Comparison of ENCODE assay signal across 1 cellular context in genomic region chr4:183444149-183444952, GRCh38.
TF ChIP-seq lines count a peak whose summit lies in the region.

Gene CDKN2AIP (plus strand): TSS chr4:183444636. CDS start chr4:183444798, 162 bp downstream.

TF ChIP-seq in HepG2, 621 proteins besides CTCF, POLR2A, EP300 and RAD21 (continued from another document and continues in another):
- TF ChIP-seq ZHX2 (IDR thresholded peaks at IDR 0.05; ENCODE audit: low read depth) (peak; percentile 49; the same call in 1 of the 2 replicates), ZHX2 (CRISPR knock-in tag; IDR thresholded peaks at IDR 0.05; ENCODE audit: borderline replicate concordance) (no peak; the same call in none of the 2 replicates), CBX2 (IDR thresholded peaks at IDR 0.05; ENCODE audit: low read depth, low read length) (no peak), CBX2 (CRISPR knock-in tag; IDR thresholded peaks at IDR 0.05; ENCODE audit: low read depth) (no peak), MAF1 (CRISPR knock-in tag; IDR thresholded peaks at IDR 0.05; ENCODE audit: borderline replicate concordance) (peak; percentile 39; the same call in 1 of the 2 replicates), HNRNPL (IDR thresholded peaks at IDR 0.05; ENCODE audit: low read depth, low read length) (peak; percentile 75; the same call in 1 of the 2 replicates), ZBTB40 (IDR thresholded peaks at IDR 0.05) (no peak), ZBTB40 (CRISPR knock-in tag; IDR thresholded peaks at IDR 0.05) (peak; percentile 88), ZBTB46 (CRISPR knock-in tag; IDR thresholded peaks at IDR 0.05; ENCODE audit: borderline replicate concordance) (0 out of 2 replicates have a peak, but pooled peaks have one; percentile 18), ATF5 (CRISPR knock-in tag; IDR thresholded peaks at IDR 0.05; ENCODE audit: low read depth) (no peak), ZNF317 (CRISPR knock-in tag; IDR thresholded peaks at IDR 0.05) (no peak), BCL6 (CRISPR knock-in tag; IDR thresholded peaks at IDR 0.05) (peak; percentile 56), PAF1 (CRISPR knock-in tag; IDR thresholded peaks at IDR 0.05) (no peak), ZNF75D (CRISPR knock-in tag; IDR thresholded peaks at IDR 0.05; ENCODE audit: borderline replicate concordance) (no peak), TBX2 (CRISPR knock-in tag; IDR thresholded peaks at IDR 0.05; ENCODE audit: borderline replicate concordance) (peak; percentile 80), ZNF724P (CRISPR knock-in tag; IDR thresholded peaks at IDR 0.05; ENCODE audit: borderline replicate concordance) (peak; percentile 87), FOXJ3 (CRISPR knock-in tag; IDR thresholded peaks at IDR 0.05; ENCODE audit: borderline replicate concordance) (peak; percentile 70), HES4 (CRISPR knock-in tag; IDR thresholded peaks at IDR 0.05; ENCODE audit: borderline replicate concordance) (peak; percentile 62; the same call in 1 of the 2 replicates), EEA1 (CRISPR knock-in tag; IDR thresholded peaks at IDR 0.05; ENCODE audit: borderline replicate concordance) (peak; percentile 8), SMYD3 (CRISPR knock-in tag; IDR thresholded peaks at IDR 0.05) (no peak), SALL2 (CRISPR knock-in tag; IDR thresholded peaks at IDR 0.05) (no peak), ZNF644 (CRISPR knock-in tag; IDR thresholded peaks at IDR 0.05; ENCODE audit: low read depth) (0 out of 2 replicates have a peak, but pooled peaks have one; percentile 0), MAFF (IDR thresholded peaks at IDR 0.05; ENCODE audit: low read depth, low read length) (no peak), SP4 (CRISPR knock-in tag; IDR thresholded peaks at IDR 0.05) (peak; percentile 83), TGIF2 (CRISPR knock-in tag; IDR thresholded peaks at IDR 0.05) (no peak; the same call in 1 of the 2 replicates), HNF1A (IDR thresholded peaks at IDR 0.05; ENCODE audit: low read depth) (no peak), HNF1A (CRISPR knock-in tag; IDR thresholded peaks at IDR 0.05; ENCODE audit: borderline replicate concordance) (peak; percentile 50; the same call in 1 of the 2 replicates), ZNF687 (CRISPR knock-in tag; IDR thresholded peaks at IDR 0.05) (peak; percentile 94), JDP2 (CRISPR knock-in tag; IDR thresholded peaks at IDR 0.05; ENCODE audit: borderline replicate concordance) (no peak)
